27 cellular contexts compared by ENCODE assay signal in genomic region chr11:64084962-64085710, GRCh38. TPM values are rescaled to one million over a fixed set of nuclear protein-coding genes. Genes with fewer than 3 reads are reported as not detected.
DNase-seq lines count a peak whose midpoint lies in the region; ATAC-seq and TF ChIP-seq lines count a peak whose summit lies in the region.
"Had no signal": no experiment of that assay in that cellular context is flagged by ENCODE, and none has a peak within 500 bp of the region (broad histone marks: within the 10 kb centered on the region; RNA-seq: fewer than 3 reads in every experiment).

No MANE protein-coding gene starts in this region.

- peak in 1 of 2 experiments; percentile 90; a peak in 2 of 4 replicates for TF ChIP-seq EP300 in SK-N-SH (IDR thresholded peaks at IDR 0.05; ENCODE audit: borderline replicate concordance in 1 of 2, low read depth in 1 of 2, low read length in 1 of 2)

- DNase-seq in Caco-2 (peak; percentile 54), SK-N-SH (peak; percentile 95), left colon (peak; percentile 38 to 51), renal cortical epithelial cell (ENCODE audit: low read depth) (peak; percentile 70), NCI-H1048 (lab: John Stamatoyannopoulos, UW) (no peak), sciatic nerve (ENCODE audit: low spot score) (no peak)
- DNase-seq in activated CD8-positive, alpha-beta T cell treated with anti-CD3 and anti-CD28 coated beads for 36 hours: no peak
- DNase-seq: activated CD8-positive, alpha-beta memory T cell treated with anti-CD3 and anti-CD28 coated beads, Interleukin-2, amount 50 U/mL, for 4 hours; activated effector memory CD4-positive, alpha-beta T cell treated with Interleukin-2 at 50 U/mL for 16 hours; activated naive CD8-positive, alpha-beta T cell treated with anti-CD3 and anti-CD28 coated beads, Interleukin-2, amount 50 U/mL, for 24 hours; DMS 273 treated with DMSO at 0.1 percent for 48 hours; effector memory CD4-positive, alpha-beta T cell; naive thymus-derived CD4-positive, alpha-beta T cell; NCI-H1092 treated with DMSO at 0.1 percent for 48 hours; NCI-H2081 treated with DMSO at 0.1 percent for 48 hours; PC-3; SHP77 treated with DMSO at 0.1 percent for 48 hours; sigmoid colon; upper lobe of right lung had no signal

- H3K27me3 Mint-ChIP-seq in Caco-2 (ENCODE audit: insufficient read depth, unreplicated experiment): no peaks in the 10 kb centered on the region
- no peaks in the 10 kb centered on the region for H3K27me3 Mint-ChIP-seq in activated CD8-positive, alpha-beta T cell treated with anti-CD3 and anti-CD28 coated beads for 36 hours
- H3K27me3 Mint-ChIP-seq: activated naive CD8-positive, alpha-beta T cell treated with anti-CD3 and anti-CD28 coated beads, Interleukin-2, amount 50 U/mL, for 24 hours had no signal

- H3K4me3 Mint-ChIP-seq in Caco-2 (ENCODE audit: unreplicated experiment): no peak overlapping the region
- H3K4me3 Mint-ChIP-seq in activated CD8-positive, alpha-beta T cell treated with anti-CD3 and anti-CD28 coated beads for 36 hours: no peak overlapping the region
- H3K4me3 Mint-ChIP-seq: activated naive CD8-positive, alpha-beta T cell treated with anti-CD3 and anti-CD28 coated beads, Interleukin-2, amount 50 U/mL, for 24 hours; brain; CD14-positive monocyte; memory B cell; naive thymus-derived CD4-positive, alpha-beta T cell; T-helper 1 cell treated with Interleukin-12 subunit alpha and Interleukin-12 subunit beta and Interleukin-4 antibody, amounts not matched to agents 30 μg/mL and 1 μg/mL, for 36 hours had no signal

- H3K36me3 ChIP-seq in Caco-2 (ENCODE audit: control insufficient read depth, insufficient read depth, low read length): no peaks in the 10 kb centered on the region
- H3K36me3 ChIP-seq in SK-N-SH (replicated peaks in 1 of 2; ENCODE audit: control insufficient read depth in 1 of 2, insufficient read depth in 2 of 2, low read length in 1 of 2): no peaks in the 10 kb centered on the region
- H3K36me3 ChIP-seq: esophagus muscularis mucosa, sigmoid colon, upper lobe of right lung had no signal

- no peak overlapping the region for H2AFZ ChIP-seq in SK-N-SH (ENCODE audit: low read depth)

- peak overlapping the region in 1 of 2 experiments; percentile 99; a peak in 2 of 4 replicates for H3K27ac ChIP-seq in SK-N-SH (ENCODE audit: low read depth in 2 of 2, low read length in 1 of 2)
- H3K27ac ChIP-seq: esophagus muscularis mucosa, upper lobe of right lung had no signal

- H3K4me1 Mint-ChIP-seq in Caco-2 (ENCODE audit: low read depth, unreplicated experiment): peaks cover 7% of the 10 kb centered on the region
- no peaks in the 10 kb centered on the region for H3K4me1 Mint-ChIP-seq in activated CD8-positive, alpha-beta T cell treated with anti-CD3 and anti-CD28 coated beads for 36 hours (ENCODE audit: low read depth)
- H3K4me1 Mint-ChIP-seq: activated naive CD8-positive, alpha-beta T cell treated with anti-CD3 and anti-CD28 coated beads, Interleukin-2, amount 50 U/mL, for 24 hours had no signal

- BruUV-seq in Caco-2 (replicated peaks; lab: Mats Ljungman, UMichigan): no TSS peak

- H3K9me3 ChIP-seq in Caco-2: no peaks in the 10 kb centered on the region
- no peaks in the 10 kb centered on the region for H3K9me3 ChIP-seq in SK-N-SH
- H3K9me3 ChIP-seq: esophagus muscularis mucosa, sigmoid colon, upper lobe of right lung had no signal

- H3K4me2 ChIP-seq in SK-N-SH: no peak overlapping the region

- 57% methylated on average over 15 of the region's 26 CpGs for WGBS in SK-N-SH (ENCODE audit: low lambda C conversion rate)

- intact Hi-C loops in Caco-2 (cut with micrococcal nuclease; ENCODE audit: unreplicated experiment) (no loop called here), left colon (cut with DNase I, micrococcal nuclease) (no loop called here), sciatic nerve (cut with DNase I) (no loop called here)
- intact Hi-C loops in activated CD8-positive, alpha-beta T cell treated with anti-CD3 and anti-CD28 coated beads for 36 hours (cut with micrococcal nuclease): no loop called here

- H3K27me3 ChIP-seq in Caco-2 (replicated peaks; ENCODE audit: control insufficient read depth, insufficient read depth, low read length): no peaks in the 10 kb centered on the region
- no peaks in the 10 kb centered on the region for H3K27me3 ChIP-seq in SK-N-SH (ENCODE audit: insufficient read depth)
- H3K27me3 ChIP-seq: esophagus muscularis mucosa, sigmoid colon, upper lobe of right lung had no signal

- no peak for TF ChIP-seq CTCF in Caco-2 (IDR thresholded peaks at IDR 0.05; ENCODE audit: insufficient read depth in 1 of 2, low read depth in 1 of 2, low read length in 1 of 2, severe bottlenecking in 1 of 2, unreplicated experiment in 1 of 2)
- TF ChIP-seq CTCF in SK-N-SH (IDR thresholded peaks at IDR 0.05): no peak
- no peak for TF ChIP-seq CTCF in activated CD8-positive, alpha-beta T cell treated with anti-CD3 and anti-CD28 coated beads for 36 hours (IDR thresholded peaks at IDR 0.05)

- no peaks in the 10 kb centered on the region for H3K9me2 ChIP-seq in SK-N-SH

- H3K9me3 Mint-ChIP-seq in Caco-2 (ENCODE audit: unreplicated experiment): no peaks in the 10 kb centered on the region
- H3K9me3 Mint-ChIP-seq in activated CD8-positive, alpha-beta T cell treated with anti-CD3 and anti-CD28 coated beads for 36 hours: no peaks in the 10 kb centered on the region
- H3K9me3 Mint-ChIP-seq: activated naive CD8-positive, alpha-beta T cell treated with anti-CD3 and anti-CD28 coated beads, Interleukin-2, amount 50 U/mL, for 24 hours; brain; CD14-positive monocyte; memory B cell; naive thymus-derived CD4-positive, alpha-beta T cell; T-helper 1 cell treated with Interleukin-12 subunit alpha and Interleukin-12 subunit beta and Interleukin-4 antibody, amounts not matched to agents 30 μg/mL and 1 μg/mL, for 36 hours had no signal

- H3K79me2 ChIP-seq in SK-N-SH (ENCODE audit: insufficient read depth): no peaks in the 10 kb centered on the region

- CTCF ChIA-PET in Caco-2 (lab: Charles Lee): interaction anchor here (0.6 to 1.3 kb wide), 3 partner anchors 64 to 108 kb away, joined by 3 to 6 read pairs (median 6); no protein-coding TSS in a partner anchor
- CTCF ChIA-PET in SK-N-SH (lab: Yijun Ruan, JAX): interaction anchor here (1.0 to 4.6 kb wide), 10 partner anchors 9 to 139 kb away, joined by 3 to 28 read pairs (median 4); no protein-coding TSS in a partner anchor
- CTCF ChIA-PET in activated CD8-positive, alpha-beta T cell treated with anti-CD3 and anti-CD28 coated beads for 36 hours (lab: Charles Lee): interaction anchor here (1.0 kb wide), 1 partner anchor 63 kb away, joined by 3 read pairs; no protein-coding TSS in a partner anchor

- no peak overlapping the region for H3K9ac ChIP-seq in SK-N-SH

- peaks cover 7% of the 10 kb centered on the region for H3K36me3 Mint-ChIP-seq in Caco-2 (ENCODE audit: insufficient read depth, unreplicated experiment)
- H3K36me3 Mint-ChIP-seq in activated CD8-positive, alpha-beta T cell treated with anti-CD3 and anti-CD28 coated beads for 36 hours (ENCODE audit: low read depth): no peaks in the 10 kb centered on the region
- H3K36me3 Mint-ChIP-seq: brain; CD14-positive monocyte; memory B cell; naive thymus-derived CD4-positive, alpha-beta T cell had no signal

- H3K4me1 ChIP-seq in Caco-2 (peaks cover 10% of the 10 kb centered on the region), SK-N-SH (ENCODE audit: control insufficient read depth in 1 of 2, insufficient read depth in 2 of 2, low read depth in 1 of 2, low read length in 1 of 2) (peaks cover 0 to 92% of the 10 kb centered on the region in 2 experiments; a peak in 1 of 4 replicates)
- H3K4me1 ChIP-seq: upper lobe of right lung had no signal

- POLR2A ChIA-PET in Caco-2 (lab: Charles Lee): no interaction called here
- POLR2A ChIA-PET in SK-N-SH (lab: Yijun Ruan, JAX): interaction anchor here (0.7 to 1.6 kb wide), 9 partner anchors 11 to 63 kb away, joined by 3 to 9 read pairs (median 5); no protein-coding TSS in a partner anchor
- POLR2A ChIA-PET in activated CD8-positive, alpha-beta T cell treated with anti-CD3 and anti-CD28 coated beads for 36 hours (lab: Charles Lee): no interaction called here

- H3K27ac Mint-ChIP-seq in Caco-2 (ENCODE audit: unreplicated experiment): no peak overlapping the region
- H3K27ac Mint-ChIP-seq in activated CD8-positive, alpha-beta T cell treated with anti-CD3 and anti-CD28 coated beads for 36 hours: no peak overlapping the region
- H3K27ac Mint-ChIP-seq: activated naive CD8-positive, alpha-beta T cell treated with anti-CD3 and anti-CD28 coated beads, Interleukin-2, amount 50 U/mL, for 24 hours; CD14-positive monocyte; memory B cell; naive thymus-derived CD4-positive, alpha-beta T cell; T-helper 1 cell treated with Interleukin-12 subunit alpha and Interleukin-12 subunit beta and Interleukin-4 antibody, amounts not matched to agents 30 μg/mL and 1 μg/mL, for 36 hours had no signal

- H3K4me3 ChIP-seq in Caco-2 (ENCODE audit: low read depth, low read length) (no peak overlapping the region), SK-N-SH (ENCODE audit: low read depth in 2 of 2, low read length in 1 of 2) (no peak overlapping the region)
- H3K4me3 ChIP-seq: esophagus muscularis mucosa, sigmoid colon, upper lobe of right lung had no signal

- peak; percentile 28; the same call in 1 of the 2 replicates for TF ChIP-seq RAD21 in SK-N-SH (IDR thresholded peaks at IDR 0.05; ENCODE audit: low read length)

- ATAC-seq in left colon (peak; percentile 80), HG03196 (IDR thresholded peaks at IDR 0.05; ENCODE audit: unreplicated experiment) (no peak), sciatic nerve (no peak)
- ATAC-seq in activated CD8-positive, alpha-beta T cell treated with anti-CD3 and anti-CD28 coated beads for 36 hours: no peak
- ATAC-seq: activated naive CD8-positive, alpha-beta T cell treated with anti-CD3 and anti-CD28 coated beads, Interleukin-2, amount 50 U/mL, for 24 hours; HCT116; naive thymus-derived CD4-positive, alpha-beta T cell; PC-3; upper lobe of right lung had no signal

- no peaks in the 10 kb centered on the region for H3F3A ChIP-seq in SK-N-SH (replicated peaks; ENCODE audit: insufficient read depth)

- H4K20me1 ChIP-seq in SK-N-SH (ENCODE audit: insufficient read depth): no peaks in the 10 kb centered on the region

TF ChIP-seq in SK-N-SH, 30 proteins besides CTCF, POLR2A, EP300 and RAD21 (continues in another document):
- TF ChIP-seq MXI1 (IDR thresholded peaks at IDR 0.05; ENCODE audit: low read depth, low read length) (peak; percentile 96), NRF1 (IDR thresholded peaks at IDR 0.05; ENCODE audit: low read depth, low read length) (no peak), MAX (IDR thresholded peaks at IDR 0.05; ENCODE audit: low read depth) (no peak)

RNA-seq across cellular contexts. Expression of gene FLRT1, which starts 49.4 kb away (rescaled TPM):
- total RNA-seq in Caco-2 (2022) (0.14 and 0.39 TPM in 2 replicates), left colon (1 to 10 TPM in 1 of 2 donors, not detected in 1; 1.2 TPM), renal cortical epithelial cell (0.05 TPM in 1 of 2 replicates, not detected in the other), sciatic nerve (3.5 TPM)
- polyA plus RNA-seq in SK-N-SH (2012; rRNA removed): 0.03 TPM in 2 replicates
- 0.05 and 0.06 TPM in 2 replicates for polyA plus RNA-seq in SK-N-SH (2012; cell fraction: cytosol; rRNA removed)
- polyA plus RNA-seq in SK-N-SH (2012; cell fraction: nucleus; rRNA removed): 0.06 and 0.07 TPM in 2 replicates
- not detected for total RNA-seq in activated CD8-positive, alpha-beta T cell treated with anti-CD3 and anti-CD28 coated beads for 36 hours
- total RNA-seq: naive thymus-derived CD4-positive, alpha-beta T cell; PC-3; upper lobe of right lung had no signal
- polyA plus RNA-seq: CD14-positive monocyte, keratinocyte had no signal

Comparison
In these comparisons a context has a peak if more than half of its experiments do, and no peak if none do; other contexts are left out.
1. DNase-seq: peak in Caco-2 (2 of 2), SK-N-SH (single experiment), left colon (2 of 2) and renal cortical epithelial cell (single experiment); none in NCI-H1048 (single experiment), sciatic nerve (single experiment) and activated CD8-positive, alpha-beta T cell treated with anti-CD3 and anti-CD28 coated beads for 36 hours (single experiment).